Comparison of ENCODE assay signal across 1 cellular context in the genomic region with DNA sequence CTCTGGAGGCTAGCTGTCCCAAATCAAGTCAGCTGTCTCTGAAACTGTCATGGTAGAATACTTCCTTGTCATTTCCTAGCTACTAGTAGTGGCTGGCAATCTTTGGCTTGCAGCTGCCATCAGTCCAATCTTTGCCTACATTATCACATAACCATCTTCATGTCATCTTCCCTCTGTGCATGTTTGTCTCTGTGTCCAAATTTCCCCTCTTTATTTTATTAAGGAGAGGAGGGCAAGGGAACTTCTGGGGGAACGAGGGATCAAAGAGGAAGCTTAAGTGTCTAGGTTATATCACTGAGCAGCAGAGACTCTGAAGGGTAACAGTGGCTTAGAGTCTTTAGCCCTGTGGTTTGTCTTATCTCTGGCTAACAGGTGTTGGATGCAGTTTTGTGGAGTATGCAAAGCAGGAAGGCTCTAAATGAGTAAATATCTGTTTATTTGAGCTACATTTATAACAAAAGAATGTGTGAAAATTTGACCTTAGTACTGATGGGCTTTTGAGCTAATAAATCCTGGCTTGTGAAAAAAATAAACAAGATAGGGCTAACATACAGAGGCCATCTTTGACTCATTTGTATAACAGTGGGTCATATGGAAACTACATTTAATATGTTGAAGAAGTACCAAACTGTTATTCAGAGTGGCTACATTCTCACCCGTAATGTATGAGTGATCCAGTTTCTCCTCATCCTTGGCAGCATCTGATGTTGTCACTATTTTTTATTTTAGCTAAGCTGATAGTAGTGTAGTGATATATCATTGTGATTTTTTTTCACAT.
A peak's percentile ranks its signal among the peaks of the same experiment; 100 is the strongest.
TF ChIP-seq lines count a peak whose summit lies in the region.

No MANE protein-coding gene starts in this region.

TF ChIP-seq in K562, 482 proteins besides CTCF, POLR2A, EP300 and RAD21 (continued from another document and continues in another):
- TF ChIP-seq STAT6 (CRISPR knock-in tag; IDR thresholded peaks at IDR 0.05) (no peak), RNF2 (IDR thresholded peaks at IDR 0.05) (peak; percentile 66; the same call in 1 of the 2 replicates), MBD2 (IDR thresholded peaks at IDR 0.05; ENCODE audit: borderline replicate concordance, low read depth) (0 out of 2 replicates have a peak, but pooled peaks have one; percentile 41), ELF4 (CRISPR knock-in tag; IDR thresholded peaks at IDR 0.05) (0 out of 2 replicates have a peak, but pooled peaks have one; percentile 37), BCL6 (CRISPR knock-in tag; IDR thresholded peaks at IDR 0.05) (no peak), PTBP1 (IDR thresholded peaks at IDR 0.05; ENCODE audit: low read depth, low read length) (no peak), HMG20B (CRISPR knock-in tag; IDR thresholded peaks at IDR 0.05) (no peak), NFE2 (IDR thresholded peaks at IDR 0.05; ENCODE audit: low read depth) (0 out of 2 replicates have a peak, but pooled peaks have one; percentile 35), CBX3 (IDR thresholded peaks at IDR 0.05; ENCODE audit: borderline replicate concordance in 1 of 2, low read length in 2 of 2) (peak in 1 of 2 experiments; percentile 61; a peak in 1 of 3 replicates), ZNF75A (CRISPR knock-in tag; IDR thresholded peaks at IDR 0.05) (no peak), ZNF655 (CRISPR knock-in tag; IDR thresholded peaks at IDR 0.05) (no peak), ZBTB17 (CRISPR knock-in tag; IDR thresholded peaks at IDR 0.05) (no peak), ELF1 (tag; IDR thresholded peaks at IDR 0.05) (no peak), ZFP91 (CRISPR knock-in tag; IDR thresholded peaks at IDR 0.05) (no peak), FOXO4 (CRISPR knock-in tag; IDR thresholded peaks at IDR 0.05) (no peak), NR2C1 (IDR thresholded peaks at IDR 0.05) (no peak), NR2C1 (tag; IDR thresholded peaks at IDR 0.05) (no peak), FOXA1 (IDR thresholded peaks at IDR 0.05; ENCODE audit: borderline replicate concordance) (no peak), DACH1 (IDR thresholded peaks at IDR 0.05; ENCODE audit: partially characterized antibody) (peak; percentile 59), MAFF (IDR thresholded peaks at IDR 0.05; ENCODE audit: low read length) (no peak), BCOR (IDR thresholded peaks at IDR 0.05) (peak; percentile 56; the same call in 1 of the 2 replicates), SP1 (CRISPR knock-in tag; IDR thresholded peaks at IDR 0.05) (peak; percentile 28; the same call in 1 of the 2 replicates), EHMT2 (IDR thresholded peaks at IDR 0.05) (peak; percentile 60; the same call in 1 of the 2 replicates), NUFIP1 (IDR thresholded peaks at IDR 0.05; ENCODE audit: partially characterized antibody) (no peak), ZNF316 (IDR thresholded peaks at IDR 0.05) (no peak), NCOA1 (IDR thresholded peaks at IDR 0.05; ENCODE audit: low read depth) (peak; percentile 66), L3MBTL2 (IDR thresholded peaks at IDR 0.05) (no peak), KDM5B (IDR thresholded peaks at IDR 0.05; ENCODE audit: insufficient replicate concordance, low read depth, low read length) (no peak), ZNF311 (CRISPR knock-in tag; IDR thresholded peaks at IDR 0.05) (no peak), HDAC6 (IDR thresholded peaks at IDR 0.05; ENCODE audit: low read depth, low read length) (no peak), ZNF175 (CRISPR knock-in tag; IDR thresholded peaks at IDR 0.05; ENCODE audit: low read depth) (peak; percentile 28; the same call in 1 of the 2 replicates), SMAD3 (CRISPR knock-in tag; conservative IDR thresholded peaks at IDR 0.05) (0 out of 2 replicates have a peak, but pooled peaks have one; percentile 25), ZNF695 (CRISPR knock-in tag; IDR thresholded peaks at IDR 0.05) (no peak), ZNF354B (CRISPR knock-in tag; IDR thresholded peaks at IDR 0.05) (no peak), LCOR (CRISPR knock-in tag; IDR thresholded peaks at IDR 0.05) (peak; percentile 95), FOXJ2 (tag; IDR thresholded peaks at IDR 0.05) (peak; percentile 64; the same call in 1 of the 2 replicates), KAT2B (IDR thresholded peaks at IDR 0.05; ENCODE audit: low read depth, low read length) (no peak), ZNF197 (CRISPR knock-in tag; IDR thresholded peaks at IDR 0.05; ENCODE audit: low read depth) (no peak), YY1 (IDR thresholded peaks at IDR 0.05; ENCODE audit: borderline replicate concordance in 1 of 3, control insufficient read depth in 1 of 3, extremely low read depth in 1 of 3, insufficient read depth in 3 of 3, insufficient read length in 1 of 3, insufficient replicate concordance in 2 of 3, low read depth in 1 of 3, low read length in 2 of 3) (no peak), COPS2 (conservative IDR thresholded peaks at IDR 0.05) (no peak), GATAD2B (IDR thresholded peaks at IDR 0.05; ENCODE audit: borderline replicate concordance) (no peak), MEF2D (tag; conservative IDR thresholded peaks at IDR 0.05; ENCODE audit: low read depth) (no peak), SAP30 (IDR thresholded peaks at IDR 0.05; ENCODE audit: borderline replicate concordance, insufficient read depth, low read depth, low read length, poor library complexity, severe bottlenecking) (no peak)
- TF ChIP-seq, protein P1, sequence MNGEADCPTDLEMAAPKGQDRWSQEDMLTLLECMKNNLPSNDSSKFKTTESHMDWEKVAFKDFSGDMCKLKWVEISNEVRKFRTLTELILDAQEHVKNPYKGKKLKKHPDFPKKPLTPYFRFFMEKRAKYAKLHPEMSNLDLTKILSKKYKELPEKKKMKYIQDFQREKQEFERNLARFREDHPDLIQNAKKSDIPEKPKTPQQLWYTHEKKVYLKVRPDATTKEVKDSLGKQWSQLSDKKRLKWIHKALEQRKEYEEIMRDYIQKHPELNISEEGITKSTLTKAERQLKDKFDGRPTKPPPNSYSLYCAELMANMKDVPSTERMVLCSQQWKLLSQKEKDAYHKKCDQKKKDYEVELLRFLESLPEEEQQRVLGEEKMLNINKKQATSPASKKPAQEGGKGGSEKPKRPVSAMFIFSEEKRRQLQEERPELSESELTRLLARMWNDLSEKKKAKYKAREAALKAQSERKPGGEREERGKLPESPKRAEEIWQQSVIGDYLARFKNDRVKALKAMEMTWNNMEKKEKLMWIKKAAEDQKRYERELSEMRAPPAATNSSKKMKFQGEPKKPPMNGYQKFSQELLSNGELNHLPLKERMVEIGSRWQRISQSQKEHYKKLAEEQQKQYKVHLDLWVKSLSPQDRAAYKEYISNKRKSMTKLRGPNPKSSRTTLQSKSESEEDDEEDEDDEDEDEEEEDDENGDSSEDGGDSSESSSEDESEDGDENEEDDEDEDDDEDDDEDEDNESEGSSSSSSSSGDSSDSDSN (IDR thresholded peaks at IDR 0.05; ENCODE audit: borderline replicate concordance in 1 of 2, low read depth in 2 of 2, low read length in 2 of 2): no peak
- TF ChIP-seq, protein P2, sequence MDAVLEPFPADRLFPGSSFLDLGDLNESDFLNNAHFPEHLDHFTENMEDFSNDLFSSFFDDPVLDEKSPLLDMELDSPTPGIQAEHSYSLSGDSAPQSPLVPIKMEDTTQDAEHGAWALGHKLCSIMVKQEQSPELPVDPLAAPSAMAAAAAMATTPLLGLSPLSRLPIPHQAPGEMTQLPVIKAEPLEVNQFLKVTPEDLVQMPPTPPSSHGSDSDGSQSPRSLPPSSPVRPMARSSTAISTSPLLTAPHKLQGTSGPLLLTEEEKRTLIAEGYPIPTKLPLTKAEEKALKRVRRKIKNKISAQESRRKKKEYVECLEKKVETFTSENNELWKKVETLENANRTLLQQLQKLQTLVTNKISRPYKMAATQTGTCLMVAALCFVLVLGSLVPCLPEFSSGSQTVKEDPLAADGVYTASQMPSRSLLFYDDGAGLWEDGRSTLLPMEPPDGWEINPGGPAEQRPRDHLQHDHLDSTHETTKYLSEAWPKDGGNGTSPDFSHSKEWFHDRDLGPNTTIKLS (IDR thresholded peaks at IDR 0.05; ENCODE audit: borderline replicate concordance, low read depth): no peak
- TF ChIP-seq, protein P3, sequence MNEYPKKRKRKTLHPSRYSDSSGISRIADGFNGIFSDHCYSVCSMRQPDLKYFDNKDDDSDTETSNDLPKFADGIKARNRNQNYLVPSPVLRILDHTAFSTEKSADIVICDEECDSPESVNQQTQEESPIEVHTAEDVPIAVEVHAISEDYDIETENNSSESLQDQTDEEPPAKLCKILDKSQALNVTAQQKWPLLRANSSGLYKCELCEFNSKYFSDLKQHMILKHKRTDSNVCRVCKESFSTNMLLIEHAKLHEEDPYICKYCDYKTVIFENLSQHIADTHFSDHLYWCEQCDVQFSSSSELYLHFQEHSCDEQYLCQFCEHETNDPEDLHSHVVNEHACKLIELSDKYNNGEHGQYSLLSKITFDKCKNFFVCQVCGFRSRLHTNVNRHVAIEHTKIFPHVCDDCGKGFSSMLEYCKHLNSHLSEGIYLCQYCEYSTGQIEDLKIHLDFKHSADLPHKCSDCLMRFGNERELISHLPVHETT (CRISPR knock-in tag; conservative IDR thresholded peaks at IDR 0.05 in 1 of 2, IDR thresholded peaks at IDR 0.05 in 1 of 2): 0 out of 4 replicates have a peak, but pooled peaks of 1 of the 2 experiments have one; percentile 42
- TF ChIP-seq, protein P4, sequence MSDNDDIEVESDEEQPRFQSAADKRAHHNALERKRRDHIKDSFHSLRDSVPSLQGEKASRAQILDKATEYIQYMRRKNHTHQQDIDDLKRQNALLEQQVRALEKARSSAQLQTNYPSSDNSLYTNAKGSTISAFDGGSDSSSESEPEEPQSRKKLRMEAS (CRISPR knock-in tag; IDR thresholded peaks at IDR 0.05): no peak
- TF ChIP-seq, protein P5, sequence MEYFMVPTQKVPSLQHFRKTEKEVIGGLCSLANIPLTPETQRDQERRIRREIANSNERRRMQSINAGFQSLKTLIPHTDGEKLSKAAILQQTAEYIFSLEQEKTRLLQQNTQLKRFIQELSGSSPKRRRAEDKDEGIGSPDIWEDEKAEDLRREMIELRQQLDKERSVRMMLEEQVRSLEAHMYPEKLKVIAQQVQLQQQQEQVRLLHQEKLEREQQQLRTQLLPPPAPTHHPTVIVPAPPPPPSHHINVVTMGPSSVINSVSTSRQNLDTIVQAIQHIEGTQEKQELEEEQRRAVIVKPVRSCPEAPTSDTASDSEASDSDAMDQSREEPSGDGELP (CRISPR knock-in tag; IDR thresholded peaks at IDR 0.05; ENCODE audit: borderline replicate concordance): 0 out of 2 replicates have a peak, but pooled peaks have one; percentile 31
- TF ChIP-seq, protein P6, sequence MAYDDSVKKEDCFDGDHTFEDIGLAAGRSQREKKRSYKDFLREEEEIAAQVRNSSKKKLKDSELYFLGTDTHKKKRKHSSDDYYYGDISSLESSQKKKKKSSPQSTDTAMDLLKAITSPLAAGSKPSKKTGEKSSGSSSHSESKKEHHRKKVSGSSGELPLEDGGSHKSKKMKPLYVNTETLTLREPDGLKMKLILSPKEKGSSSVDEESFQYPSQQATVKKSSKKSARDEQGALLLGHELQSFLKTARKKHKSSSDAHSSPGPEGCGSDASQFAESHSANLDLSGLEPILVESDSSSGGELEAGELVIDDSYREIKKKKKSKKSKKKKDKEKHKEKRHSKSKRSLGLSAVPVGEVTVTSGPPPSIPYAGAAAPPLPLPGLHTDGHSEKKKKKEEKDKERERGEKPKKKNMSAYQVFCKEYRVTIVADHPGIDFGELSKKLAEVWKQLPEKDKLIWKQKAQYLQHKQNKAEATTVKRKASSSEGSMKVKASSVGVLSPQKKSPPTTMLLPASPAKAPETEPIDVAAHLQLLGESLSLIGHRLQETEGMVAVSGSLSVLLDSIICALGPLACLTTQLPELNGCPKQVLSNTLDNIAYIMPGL (CRISPR knock-in tag; IDR thresholded peaks at IDR 0.05): no peak
